Comparison of ENCODE assay signal across 1 cellular context in genomic region chr1:19430121-19431068, GRCh38.
A peak's percentile ranks its signal among the peaks of the same experiment; 100 is the strongest.
TF ChIP-seq lines count a peak whose summit lies in the region.

No MANE protein-coding gene starts in this region.

TF ChIP-seq in K562, 482 proteins besides CTCF, POLR2A, EP300 and RAD21 (continued from another document):
- TF ChIP-seq MAFF (IDR thresholded peaks at IDR 0.05; ENCODE audit: low read length) (no peak), TAF7 (tag; IDR thresholded peaks at IDR 0.05) (no peak), ZC3H4 (CRISPR knock-in tag; IDR thresholded peaks at IDR 0.05; ENCODE audit: borderline replicate concordance) (no peak), PHF8 (IDR thresholded peaks at IDR 0.05; ENCODE audit: borderline replicate concordance, low read length) (no peak), KLF13 (tag; IDR thresholded peaks at IDR 0.05; ENCODE audit: borderline replicate concordance, low read depth) (no peak), JUND (IDR thresholded peaks at IDR 0.05; ENCODE audit: borderline replicate concordance, low read depth, low read length) (peak; percentile 66; the same call in 1 of the 2 replicates), JUND (tag; IDR thresholded peaks at IDR 0.05; ENCODE audit: borderline replicate concordance, low read depth, low read length) (peak; percentile 36; the same call in 1 of the 3 replicates), NFATC3 (IDR thresholded peaks at IDR 0.05) (no peak), USF1 (CRISPR knock-in tag; IDR thresholded peaks at IDR 0.05) (peak; percentile 37; the same call in 1 of the 2 replicates), TFE3 (CRISPR knock-in tag; IDR thresholded peaks at IDR 0.05) (peak; percentile 53), PTRF (tag; IDR thresholded peaks at IDR 0.05) (no peak), ELK3 (CRISPR knock-in tag; IDR thresholded peaks at IDR 0.05) (no peak), ZNF134 (CRISPR knock-in tag; conservative IDR thresholded peaks at IDR 0.05) (no peak), NR2F6 (CRISPR knock-in tag; IDR thresholded peaks at IDR 0.05) (no peak), CBFB (CRISPR knock-in tag; IDR thresholded peaks at IDR 0.05) (no peak), RBM25 (IDR thresholded peaks at IDR 0.05; ENCODE audit: low read depth, low read length, severe bottlenecking) (peak; percentile 15), ZNF76 (CRISPR knock-in tag; IDR thresholded peaks at IDR 0.05; ENCODE audit: borderline replicate concordance) (no peak), ZKSCAN3 (CRISPR knock-in tag; IDR thresholded peaks at IDR 0.05) (no peak), ZNF780A (CRISPR knock-in tag; IDR thresholded peaks at IDR 0.05) (no peak), HIVEP1 (CRISPR knock-in tag; IDR thresholded peaks at IDR 0.05) (no peak), ZNF740 (CRISPR knock-in tag; IDR thresholded peaks at IDR 0.05) (no peak), ZNF740 (tag; IDR thresholded peaks at IDR 0.05) (no peak), FOXK2 (conservative IDR thresholded peaks at IDR 0.05 in 1 of 2, IDR thresholded peaks at IDR 0.05 in 1 of 2; ENCODE audit: low read depth in 2 of 2) (no peak), RFX7 (CRISPR knock-in tag; IDR thresholded peaks at IDR 0.05) (no peak), SMARCC2 (IDR thresholded peaks at IDR 0.05; ENCODE audit: low read depth) (no peak), ETV5 (CRISPR knock-in tag; IDR thresholded peaks at IDR 0.05; ENCODE audit: low read depth) (no peak)
- TF ChIP-seq, protein P1, sequence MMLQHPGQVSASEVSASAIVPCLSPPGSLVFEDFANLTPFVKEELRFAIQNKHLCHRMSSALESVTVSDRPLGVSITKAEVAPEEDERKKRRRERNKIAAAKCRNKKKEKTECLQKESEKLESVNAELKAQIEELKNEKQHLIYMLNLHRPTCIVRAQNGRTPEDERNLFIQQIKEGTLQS (IDR thresholded peaks at IDR 0.05), result peak; percentile 72
- TF ChIP-seq, protein P1 (CRISPR knock-in tag; conservative IDR thresholded peaks at IDR 0.05), result no peak
